In the genomic region with DNA sequence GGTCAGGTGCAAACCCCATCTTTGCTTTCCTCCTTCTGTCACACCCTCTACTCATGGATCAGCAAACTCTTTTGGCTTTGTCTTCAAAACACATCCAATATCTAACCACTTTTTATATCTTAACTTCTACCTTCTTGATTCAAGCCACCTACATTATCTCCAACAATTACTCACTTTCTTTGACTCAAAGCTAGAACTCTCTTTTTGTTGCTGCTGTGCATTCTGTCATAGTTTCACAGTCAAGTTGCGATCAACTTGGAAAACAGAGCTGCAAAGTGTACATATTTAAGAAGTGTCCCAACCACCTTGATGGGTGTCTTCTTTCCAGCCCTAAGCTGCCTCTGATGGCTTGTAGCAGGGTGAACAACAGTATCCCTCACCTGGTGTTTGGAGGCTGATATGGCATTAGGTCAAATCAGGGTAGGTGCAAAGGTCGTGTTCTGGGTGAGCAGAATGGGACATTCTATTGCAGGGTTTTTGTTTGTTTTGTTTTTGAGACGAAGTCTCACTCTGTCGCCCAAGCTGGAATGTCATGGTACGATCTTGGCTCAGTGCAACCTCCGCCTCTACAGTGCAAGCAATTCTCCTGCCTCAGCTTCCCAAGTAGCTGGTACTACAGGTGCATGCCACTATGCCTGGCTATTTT, we compare ENCODE assay signal across 1 cellular context.
TF ChIP-seq lines count a peak whose summit lies in the region.

No MANE protein-coding gene starts in this region.

TF ChIP-seq in HepG2, 621 proteins besides CTCF, POLR2A, EP300 and RAD21 (continued from another document and continues in another):
- TF ChIP-seq PAXIP1 (CRISPR knock-in tag; conservative IDR thresholded peaks at IDR 0.05) (0 out of 2 replicates have a peak, but pooled peaks have one; percentile 27), ZMYM2 (CRISPR knock-in tag; IDR thresholded peaks at IDR 0.05) (0 out of 2 replicates have a peak, but pooled peaks have one; percentile 33), YEATS4 (CRISPR knock-in tag; IDR thresholded peaks at IDR 0.05; ENCODE audit: borderline replicate concordance) (0 out of 2 replicates have a peak, but pooled peaks have one; percentile 21), HNRNPLL (IDR thresholded peaks at IDR 0.05; ENCODE audit: low read depth, low read length, poor library complexity, severe bottlenecking) (no peak), ZNF567 (CRISPR knock-in tag; IDR thresholded peaks at IDR 0.05; ENCODE audit: borderline replicate concordance) (no peak), RXRB (CRISPR knock-in tag; IDR thresholded peaks at IDR 0.05; ENCODE audit: borderline replicate concordance) (peak; percentile 77), ATF7 (IDR thresholded peaks at IDR 0.05) (no peak), ATF7 (CRISPR knock-in tag; IDR thresholded peaks at IDR 0.05) (no peak), U2AF2 (IDR thresholded peaks at IDR 0.05; ENCODE audit: low read depth, low read length) (no peak), GATAD2A (CRISPR knock-in tag; IDR thresholded peaks at IDR 0.05) (0 out of 2 replicates have a peak, but pooled peaks have one; percentile 13), HNF4A (CRISPR knock-in tag; IDR thresholded peaks at IDR 0.05) (peak; percentile 72), ESRRA (CRISPR knock-in tag; IDR thresholded peaks at IDR 0.05; ENCODE audit: low read depth) (0 out of 2 replicates have a peak, but pooled peaks have one; percentile 45), ZNF691 (CRISPR knock-in tag; IDR thresholded peaks at IDR 0.05; ENCODE audit: borderline replicate concordance, low read depth) (no peak), TEAD3 (CRISPR knock-in tag; optimal IDR thresholded peaks at IDR 0.05; ENCODE audit: borderline replicate concordance) (peak; percentile 24), NR2F6 (IDR thresholded peaks at IDR 0.05) (0 out of 2 replicates have a peak, but pooled peaks have one; percentile 21), NR2F6 (CRISPR knock-in tag; IDR thresholded peaks at IDR 0.05) (0 out of 2 replicates have a peak, but pooled peaks have one; percentile 16), SALL1 (CRISPR knock-in tag; IDR thresholded peaks at IDR 0.05) (peak; percentile 24; the same call in 1 of the 2 replicates), CREM (IDR thresholded peaks at IDR 0.05) (no peak), CREM (CRISPR knock-in tag; IDR thresholded peaks at IDR 0.05) (no peak), HDAC1 (CRISPR knock-in tag; IDR thresholded peaks at IDR 0.05) (peak; percentile 60), RARA (CRISPR knock-in tag; IDR thresholded peaks at IDR 0.05) (peak; percentile 34; the same call in 1 of the 2 replicates), KLF9 (CRISPR knock-in tag; IDR thresholded peaks at IDR 0.05; ENCODE audit: low read depth) (no peak), ZNF597 (CRISPR knock-in tag; IDR thresholded peaks at IDR 0.05) (no peak), PRDM10 (CRISPR knock-in tag; IDR thresholded peaks at IDR 0.05; ENCODE audit: low read depth) (peak; percentile 89; the same call in 1 of the 2 replicates), RXRA (CRISPR knock-in tag; IDR thresholded peaks at IDR 0.05) (peak; percentile 51; the same call in 1 of the 2 replicates), ZNF225 (CRISPR knock-in tag; IDR thresholded peaks at IDR 0.05) (no peak), FOXK2 (IDR thresholded peaks at IDR 0.05) (no peak), NR2F1 (CRISPR knock-in tag; IDR thresholded peaks at IDR 0.05) (peak in 1 of 2 experiments; percentile 26; a peak in 1 of 4 replicates), HNF4G (IDR thresholded peaks at IDR 0.05; ENCODE audit: borderline replicate concordance, low read depth, low read length) (peak; percentile 54), HNF4G (CRISPR knock-in tag; IDR thresholded peaks at IDR 0.05; ENCODE audit: borderline replicate concordance, low read depth) (peak; percentile 53; the same call in 1 of the 2 replicates), THRA (CRISPR knock-in tag; IDR thresholded peaks at IDR 0.05; ENCODE audit: borderline replicate concordance) (peak; percentile 75; the same call in 1 of the 2 replicates), ZNF644 (CRISPR knock-in tag; IDR thresholded peaks at IDR 0.05; ENCODE audit: low read depth) (peak; percentile 80), LCORL (IDR thresholded peaks at IDR 0.05) (no peak), LCORL (CRISPR knock-in tag; IDR thresholded peaks at IDR 0.05) (peak; percentile 38; the same call in 1 of the 2 replicates), ZNF484 (CRISPR knock-in tag; IDR thresholded peaks at IDR 0.05; ENCODE audit: borderline replicate concordance, low read depth) (no peak), JUN (CRISPR knock-in tag; IDR thresholded peaks at IDR 0.05) (0 out of 2 replicates have a peak, but pooled peaks have one; percentile 24)
- TF ChIP-seq, protein P1, sequence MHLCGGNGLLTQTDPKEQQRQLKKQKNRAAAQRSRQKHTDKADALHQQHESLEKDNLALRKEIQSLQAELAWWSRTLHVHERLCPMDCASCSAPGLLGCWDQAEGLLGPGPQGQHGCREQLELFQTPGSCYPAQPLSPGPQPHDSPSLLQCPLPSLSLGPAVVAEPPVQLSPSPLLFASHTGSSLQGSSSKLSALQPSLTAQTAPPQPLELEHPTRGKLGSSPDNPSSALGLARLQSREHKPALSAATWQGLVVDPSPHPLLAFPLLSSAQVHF (CRISPR knock-in tag; IDR thresholded peaks at IDR 0.05), result no peak
- TF ChIP-seq, protein P2, sequence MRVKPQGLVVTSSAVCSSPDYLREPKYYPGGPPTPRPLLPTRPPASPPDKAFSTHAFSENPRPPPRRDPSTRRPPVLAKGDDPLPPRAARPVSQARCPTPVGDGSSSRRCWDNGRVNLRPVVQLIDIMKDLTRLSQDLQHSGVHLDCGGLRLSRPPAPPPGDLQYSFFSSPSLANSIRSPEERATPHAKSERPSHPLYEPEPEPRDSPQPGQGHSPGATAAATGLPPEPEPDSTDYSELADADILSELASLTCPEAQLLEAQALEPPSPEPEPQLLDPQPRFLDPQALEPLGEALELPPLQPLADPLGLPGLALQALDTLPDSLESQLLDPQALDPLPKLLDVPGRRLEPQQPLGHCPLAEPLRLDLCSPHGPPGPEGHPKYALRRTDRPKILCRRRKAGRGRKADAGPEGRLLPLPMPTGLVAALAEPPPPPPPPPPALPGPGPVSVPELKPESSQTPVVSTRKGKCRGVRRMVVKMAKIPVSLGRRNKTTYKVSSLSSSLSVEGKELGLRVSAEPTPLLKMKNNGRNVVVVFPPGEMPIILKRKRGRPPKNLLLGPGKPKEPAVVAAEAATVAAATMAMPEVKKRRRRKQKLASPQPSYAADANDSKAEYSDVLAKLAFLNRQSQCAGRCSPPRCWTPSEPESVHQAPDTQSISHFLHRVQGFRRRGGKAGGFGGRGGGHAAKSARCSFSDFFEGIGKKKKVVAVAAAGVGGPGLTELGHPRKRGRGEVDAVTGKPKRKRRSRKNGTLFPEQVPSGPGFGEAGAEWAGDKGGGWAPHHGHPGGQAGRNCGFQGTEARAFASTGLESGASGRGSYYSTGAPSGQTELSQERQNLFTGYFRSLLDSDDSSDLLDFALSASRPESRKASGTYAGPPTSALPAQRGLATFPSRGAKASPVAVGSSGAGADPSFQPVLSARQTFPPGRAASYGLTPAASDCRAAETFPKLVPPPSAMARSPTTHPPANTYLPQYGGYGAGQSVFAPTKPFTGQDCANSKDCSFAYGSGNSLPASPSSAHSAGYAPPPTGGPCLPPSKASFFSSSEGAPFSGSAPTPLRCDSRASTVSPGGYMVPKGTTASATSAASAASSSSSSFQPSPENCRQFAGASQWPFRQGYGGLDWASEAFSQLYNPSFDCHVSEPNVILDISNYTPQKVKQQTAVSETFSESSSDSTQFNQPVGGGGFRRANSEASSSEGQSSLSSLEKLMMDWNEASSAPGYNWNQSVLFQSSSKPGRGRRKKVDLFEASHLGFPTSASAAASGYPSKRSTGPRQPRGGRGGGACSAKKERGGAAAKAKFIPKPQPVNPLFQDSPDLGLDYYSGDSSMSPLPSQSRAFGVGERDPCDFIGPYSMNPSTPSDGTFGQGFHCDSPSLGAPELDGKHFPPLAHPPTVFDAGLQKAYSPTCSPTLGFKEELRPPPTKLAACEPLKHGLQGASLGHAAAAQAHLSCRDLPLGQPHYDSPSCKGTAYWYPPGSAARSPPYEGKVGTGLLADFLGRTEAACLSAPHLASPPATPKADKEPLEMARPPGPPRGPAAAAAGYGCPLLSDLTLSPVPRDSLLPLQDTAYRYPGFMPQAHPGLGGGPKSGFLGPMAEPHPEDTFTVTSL (CRISPR knock-in tag; IDR thresholded peaks at IDR 0.05; ENCODE audit: borderline replicate concordance), result peak; percentile 34; the same call in 1 of the 2 replicates
- TF ChIP-seq, protein P3, sequence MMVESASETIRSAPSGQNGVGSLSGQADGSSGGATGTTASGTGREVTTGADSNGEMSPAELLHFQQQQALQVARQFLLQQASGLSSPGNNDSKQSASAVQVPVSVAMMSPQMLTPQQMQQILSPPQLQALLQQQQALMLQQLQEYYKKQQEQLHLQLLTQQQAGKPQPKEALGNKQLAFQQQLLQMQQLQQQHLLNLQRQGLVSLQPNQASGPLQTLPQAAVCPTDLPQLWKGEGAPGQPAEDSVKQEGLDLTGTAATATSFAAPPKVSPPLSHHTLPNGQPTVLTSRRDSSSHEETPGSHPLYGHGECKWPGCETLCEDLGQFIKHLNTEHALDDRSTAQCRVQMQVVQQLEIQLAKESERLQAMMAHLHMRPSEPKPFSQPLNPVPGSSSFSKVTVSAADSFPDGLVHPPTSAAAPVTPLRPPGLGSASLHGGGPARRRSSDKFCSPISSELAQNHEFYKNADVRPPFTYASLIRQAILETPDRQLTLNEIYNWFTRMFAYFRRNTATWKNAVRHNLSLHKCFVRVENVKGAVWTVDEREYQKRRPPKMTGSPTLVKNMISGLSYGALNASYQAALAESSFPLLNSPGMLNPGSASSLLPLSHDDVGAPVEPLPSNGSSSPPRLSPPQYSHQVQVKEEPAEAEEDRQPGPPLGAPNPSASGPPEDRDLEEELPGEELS (CRISPR knock-in tag; IDR thresholded peaks at IDR 0.05), result 0 out of 2 replicates have a peak, but pooled peaks have one; percentile 10
